25 cellular contexts compared by ENCODE assay signal in genomic region chr10:71271626-71272025, GRCh38. TPM values are rescaled to one million over a fixed set of nuclear protein-coding genes. Genes with fewer than 3 reads are reported as not detected.
DNase-seq lines count a peak whose midpoint lies in the region; ATAC-seq and TF ChIP-seq lines count a peak whose summit lies in the region.
"Had no signal": no experiment of that assay in that cellular context is flagged by ENCODE, and none has a peak within 500 bp of the region (broad histone marks: within the 10 kb centered on the region; RNA-seq: fewer than 3 reads in every experiment).

No MANE protein-coding gene starts in this region.

- no peaks in the 10 kb centered on the region for H3K27me3 Mint-ChIP-seq in brain

- no peak overlapping the region for H3K4me3 Mint-ChIP-seq in brain
- H3K4me3 Mint-ChIP-seq: activated B cell treated with CpG ODN at 0.5 μM for 24 hours; activated T-helper 1 cell treated with anti-CD3 and anti-CD28 coated beads, Interleukin-12 subunit alpha, Interleukin-12 subunit beta, Interleukin-2, Interleukin-4 antibody, amounts not matched to agents 30 ng/mL and 10 ng/mL and 1 ng/mL, durations not matched to agents 14 hours and 24 hours and 36 hours; stimulated activated effector memory CD8-positive, alpha-beta T cell treated with anti-CD3 and anti-CD28 coated beads, Interleukin-12 subunit alpha, Interleukin-12 subunit beta, amount 100 ng/mL, for 72 hours had no signal

- peaks cover 56% of the 10 kb centered on the region for H3K4me1 Mint-ChIP-seq in brain
- H3K4me1 Mint-ChIP-seq: activated B cell treated with CpG ODN at 0.5 μM for 24 hours; stimulated activated effector memory CD8-positive, alpha-beta T cell treated with anti-CD3 and anti-CD28 coated beads, Interleukin-12 subunit alpha, Interleukin-12 subunit beta, amount 100 ng/mL, for 72 hours had no signal

- H3K4me1 ChIP-seq in right cardiac atrium (ENCODE audit: control insufficient read depth, insufficient read depth, low read length) (peaks cover 5% of the 10 kb centered on the region), mesodermal cell (ENCODE audit: control insufficient read depth, insufficient read depth, low read length, poor library complexity, severe bottlenecking) (peaks cover 42% of the 10 kb centered on the region), esophagus squamous epithelium (peaks cover 5 to 53% (median 19%) of the 10 kb centered on the region in 3 donors)

- H3K27ac ChIP-seq in right cardiac atrium (ENCODE audit: low read length) (no peak overlapping the region), mesodermal cell (ENCODE audit: low read depth, low read length, severe bottlenecking) (peak overlapping the region; percentile 36), esophagus squamous epithelium (no peak overlapping the region)
- H3K27ac ChIP-seq: KMS-11 had no signal

- WGBS in right cardiac atrium: 73% methylated on average over 16 of the region's 16 CpGs
- 81 to 94% methylated on average over 11 to 13 of the region's 16 CpGs for WGBS in mesodermal cell (ENCODE audit: insufficient coverage in 2 of 2), 2 experiments
- WGBS in esophagus squamous epithelium, 2 donors: 54 to 76% methylated on average over 3 to 13 of the region's 16 CpGs

- H3K27me3 ChIP-seq in right cardiac atrium (ENCODE audit: control insufficient read depth, insufficient read depth): no peaks in the 10 kb centered on the region
- H3K27me3 ChIP-seq in esophagus squamous epithelium: no peaks in the 10 kb centered on the region
- H3K27me3 ChIP-seq: BE2C had no signal

- peak overlapping the region in 3 of 5 experiments; percentile 45 to 94 (median 72) for H3K27ac Mint-ChIP-seq in brain
- H3K27ac Mint-ChIP-seq: activated B cell treated with CpG ODN at 0.5 μM for 24 hours; activated T-helper 1 cell treated with anti-CD3 and anti-CD28 coated beads, Interleukin-12 subunit alpha, Interleukin-12 subunit beta, Interleukin-2, Interleukin-4 antibody, amounts not matched to agents 30 ng/mL and 10 ng/mL and 1 ng/mL, durations not matched to agents 14 hours and 24 hours and 36 hours; stimulated activated effector memory CD8-positive, alpha-beta T cell treated with anti-CD3 and anti-CD28 coated beads, Interleukin-12 subunit alpha, Interleukin-12 subunit beta, amount 100 ng/mL, for 72 hours had no signal

- no peak overlapping the region for H3K4me3 ChIP-seq in right cardiac atrium (ENCODE audit: low read length)
- no peak overlapping the region for H3K4me3 ChIP-seq in mesodermal cell (ENCODE audit: extremely low read depth, insufficient read depth, low read length, poor library complexity, severe bottlenecking)
- H3K4me3 ChIP-seq in esophagus squamous epithelium: no peak overlapping the region

- H3K36me3 Mint-ChIP-seq in brain: no peaks in the 10 kb centered on the region
- H3K36me3 Mint-ChIP-seq: stimulated activated effector memory CD8-positive, alpha-beta T cell treated with anti-CD3 and anti-CD28 coated beads, Interleukin-12 subunit alpha, Interleukin-12 subunit beta, amount 100 ng/mL, for 72 hours had no signal

- H3K9me3 ChIP-seq in right cardiac atrium (ENCODE audit: control insufficient read depth, low read length) (no peaks in the 10 kb centered on the region), mesodermal cell (ENCODE audit: control insufficient read depth, low read length) (no peaks in the 10 kb centered on the region), esophagus squamous epithelium (no peaks in the 10 kb centered on the region)
- H3K9me3 ChIP-seq: BE2C, Caco-2 had no signal

- ATAC-seq in right cardiac atrium (no peak), GM21526 (IDR thresholded peaks at IDR 0.05; ENCODE audit: low FRiP score, unreplicated experiment) (no peak)
- ATAC-seq: stimulated activated effector memory CD8-positive, alpha-beta T cell treated with anti-CD3 and anti-CD28 coated beads, Interleukin-12 subunit alpha, Interleukin-12 subunit beta, amount 100 ng/mL, for 72 hours had no signal

- TF ChIP-seq CTCF in brain (conservative IDR thresholded peaks at IDR 0.05) (no peak), esophagus squamous epithelium (IDR thresholded peaks at IDR 0.05) (no peak)

- H3K9me3 Mint-ChIP-seq in brain: no peaks in the 10 kb centered on the region
- H3K9me3 Mint-ChIP-seq: activated B cell treated with CpG ODN at 0.5 μM for 24 hours; activated T-helper 1 cell treated with anti-CD3 and anti-CD28 coated beads, Interleukin-12 subunit alpha, Interleukin-12 subunit beta, Interleukin-2, Interleukin-4 antibody, amounts not matched to agents 30 ng/mL and 10 ng/mL and 1 ng/mL, durations not matched to agents 14 hours and 24 hours and 36 hours; stimulated activated effector memory CD8-positive, alpha-beta T cell treated with anti-CD3 and anti-CD28 coated beads, Interleukin-12 subunit alpha, Interleukin-12 subunit beta, amount 100 ng/mL, for 72 hours had no signal

- intact Hi-C loops in right cardiac atrium (cut with DNase I) (loop anchor here in 2 of 4 donors (2.0 to 5.0 kb wide), 2 partner anchors 59 to 344 kb away; partner anchors contain the start of gene UNC5B (in 1 of the 2)), cardiac septum (cut with DNase I) (loop anchor here (5.0 kb wide), 1 partner anchor 144 kb away; no protein-coding TSS in a partner anchor), esophagus squamous epithelium (cut with DNase I) (no loop called here)

- TF ChIP-seq POLR2A in esophagus squamous epithelium (IDR thresholded peaks at IDR 0.05): no peak

- DNase-seq in right cardiac atrium (peak in 2 of 3 donors; percentile 49 to 55), cardiac septum (ENCODE audit: low spot score) (no peak), SW 1271 (lab: John Stamatoyannopoulos, UW) (no peak), COR-L47 (lab: John Stamatoyannopoulos, UW) (no peak), esophagus squamous epithelium (lab: John Stamatoyannopoulos, UW) (no peak)
- DNase-seq: activated B cell treated with CpG ODN at 0.5 μM for 24 hours; activated CD4-positive, alpha-beta T cell treated with anti-CD3 and anti-CD28 coated beads, Interleukin-2, amount 50 U/mL, for 4 hours; activated naive CD4-positive, alpha-beta T cell treated with anti-CD3 and anti-CD28 coated beads, Interleukin-2, amount 50 U/mL, for 16 hours; BE2C; Caco-2; central memory CD4-positive, alpha-beta T cell; head of caudate nucleus; MV-4-11; NCI-H1694; NCI-H2171; NCI-H526; RPMI8226; stimulated activated CD4-positive, alpha-beta T cell treated with anti-CD3 and anti-CD28 coated beads, Interleukin-2, amount 100 ng/mL, for 48 hours; T-helper 9 cell had no signal

- H3K36me3 ChIP-seq in mesodermal cell (ENCODE audit: control insufficient read depth, insufficient read depth, low read length): peaks cover 17% of the 10 kb centered on the region
- no peaks in the 10 kb centered on the region for H3K36me3 ChIP-seq in esophagus squamous epithelium

RNA-seq across cellular contexts. Expression of gene SLC29A3, which starts 47.4 kb away (rescaled TPM):
- total RNA-seq in right cardiac atrium (1 to 10 TPM; 2.2 to 2.7 (median 2.4) TPM), cardiac septum (1.6 TPM), esophagus squamous epithelium (1 to 10 TPM in 3 of 4 donors, under 1 TPM in 1; 0.87 to 3.1 (median 2.3) TPM)
- polyA plus RNA-seq in right cardiac atrium (1.4 TPM), brain (ENCODE audit: insufficient read depth, low read depth, low replicate concordance) (7.7 TPM)
- 7.2 TPM for polyA plus RNA-seq in mesodermal cell (2013, experiment 1 of 2)
- 4.8 TPM for polyA plus RNA-seq in mesodermal cell (2013, experiment 2 of 2)

RNA-seq across cellular contexts. Expression of gene UNC5B, which starts 59.3 kb away (rescaled TPM):
- 10 to 100 TPM; 17.0 to 26.6 (median 24.0) TPM for total RNA-seq in right cardiac atrium
- 12.4 TPM for polyA plus RNA-seq in right cardiac atrium
- 22.4 TPM for total RNA-seq in cardiac septum
- polyA plus RNA-seq in brain (ENCODE audit: insufficient read depth, low read depth, low replicate concordance): 31.8 TPM
- polyA plus RNA-seq in mesodermal cell (2013, experiment 1 of 2): 109 TPM
- polyA plus RNA-seq in mesodermal cell (2013, experiment 2 of 2): 93.7 TPM
- total RNA-seq in esophagus squamous epithelium: 10 to 100 TPM; 18.9 to 48.1 (median 28.4) TPM
- total RNA-seq: activated B cell treated with CpG ODN at 0.5 μM for 24 hours had no signal

Comparison
In these comparisons a context has a peak if more than half of its experiments do, and no peak if none do; other contexts are left out.
1. DNase-seq: peak in right cardiac atrium (2 of 3); none in cardiac septum (single experiment), SW 1271 (0 of 2), COR-L47 (single experiment) and esophagus squamous epithelium (single experiment).